Comparison of ENCODE assay signal across 10 cellular contexts in the genomic region with DNA sequence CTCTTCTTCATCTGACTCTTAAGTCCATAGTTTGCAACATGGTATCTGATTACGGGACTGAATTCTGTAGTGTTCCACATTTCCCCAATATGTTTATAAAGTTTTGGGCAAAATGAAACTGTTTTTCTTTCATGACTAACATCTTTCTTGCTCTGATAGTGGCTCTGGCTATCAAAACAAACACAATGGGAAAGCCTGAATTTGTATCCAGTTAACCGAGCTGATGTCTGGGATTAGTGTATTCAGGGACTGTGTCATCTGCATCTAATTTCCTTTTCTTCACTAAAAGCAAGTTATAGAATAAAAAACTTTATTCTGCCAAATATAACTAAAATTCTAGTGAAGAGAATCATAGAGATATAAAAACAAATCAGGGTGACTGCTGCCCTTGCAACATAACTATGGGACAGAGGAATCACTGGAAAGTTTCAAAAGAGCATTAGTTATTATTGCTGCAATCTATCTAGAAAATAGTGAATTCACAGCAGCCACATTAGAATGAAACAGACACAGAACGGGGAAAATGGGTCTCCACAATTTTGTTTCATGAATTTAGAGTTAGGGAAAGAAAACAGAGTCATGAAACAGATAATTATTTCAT.
A peak's percentile ranks its signal among the peaks of the same experiment; 100 is the strongest.
DNase-seq lines count a peak whose midpoint lies in the region; ATAC-seq lines count a peak whose summit lies in the region.
"Had no signal": no experiment of that assay in that cellular context is flagged by ENCODE, and none has a peak within 500 bp of the region (broad histone marks: within the 10 kb centered on the region; RNA-seq: fewer than 3 reads in every experiment).

No MANE protein-coding gene starts in this region.

- no peak overlapping the region for H3K4me3 Mint-ChIP-seq in activated T-helper 1 cell treated with anti-CD3 and anti-CD28 coated beads, Interleukin-12 subunit alpha, Interleukin-12 subunit beta, Interleukin-2, Interleukin-4 antibody, amounts not matched to agents 30 ng/mL and 10 ng/mL and 1 ng/mL, durations not matched to agents 14 hours and 24 hours and 36 hours
- peak overlapping the region; percentile 13 for H3K4me3 Mint-ChIP-seq in stimulated activated effector memory CD8-positive, alpha-beta T cell treated with anti-CD3 and anti-CD28 coated beads, Interleukin-12 subunit alpha, Interleukin-12 subunit beta, amount 100 ng/mL, for 72 hours
- H3K4me3 Mint-ChIP-seq: nephron progenitor cell had no signal

- H3K27ac ChIP-seq in SJCRH30: no peak overlapping the region

- peaks cover 58% of the 10 kb centered on the region for H3K4me1 Mint-ChIP-seq in activated T-helper 1 cell treated with anti-CD3 and anti-CD28 coated beads, Interleukin-12 subunit alpha, Interleukin-12 subunit beta, Interleukin-2, Interleukin-4 antibody, amounts not matched to agents 30 ng/mL and 10 ng/mL and 1 ng/mL, durations not matched to agents 14 hours and 24 hours and 36 hours (ENCODE audit: low read depth)
- H3K4me1 Mint-ChIP-seq in stimulated activated effector memory CD8-positive, alpha-beta T cell treated with anti-CD3 and anti-CD28 coated beads, Interleukin-12 subunit alpha, Interleukin-12 subunit beta, amount 100 ng/mL, for 72 hours: peaks cover 50% of the 10 kb centered on the region
- H3K4me1 Mint-ChIP-seq: nephron progenitor cell had no signal

- no peak for ATAC-seq in stimulated activated effector memory CD8-positive, alpha-beta T cell treated with anti-CD3 and anti-CD28 coated beads, Interleukin-12 subunit alpha, Interleukin-12 subunit beta, amount 100 ng/mL, for 72 hours
- no peak for ATAC-seq in HG03378 (IDR thresholded peaks at IDR 0.05; ENCODE audit: unreplicated experiment)

- H3K4me1 ChIP-seq in SJCRH30: peaks cover 8% of the 10 kb centered on the region

- H3K27me3 Mint-ChIP-seq in activated T-helper 1 cell treated with anti-CD3 and anti-CD28 coated beads, Interleukin-12 subunit alpha, Interleukin-12 subunit beta, Interleukin-2, Interleukin-4 antibody, amounts not matched to agents 30 ng/mL and 10 ng/mL and 1 ng/mL, durations not matched to agents 14 hours and 24 hours and 36 hours (ENCODE audit: insufficient read depth): no peaks in the 10 kb centered on the region

- no peaks in the 10 kb centered on the region for H3K9me3 ChIP-seq in SJCRH30 (replicated peaks)

- peaks cover 43% of the 10 kb centered on the region for H3K36me3 Mint-ChIP-seq in activated T-helper 1 cell treated with anti-CD3 and anti-CD28 coated beads, Interleukin-12 subunit alpha, Interleukin-12 subunit beta, Interleukin-2, Interleukin-4 antibody, amounts not matched to agents 30 ng/mL and 10 ng/mL and 1 ng/mL, durations not matched to agents 14 hours and 24 hours and 36 hours (ENCODE audit: low read depth)
- peaks cover 22% of the 10 kb centered on the region for H3K36me3 Mint-ChIP-seq in stimulated activated effector memory CD8-positive, alpha-beta T cell treated with anti-CD3 and anti-CD28 coated beads, Interleukin-12 subunit alpha, Interleukin-12 subunit beta, amount 100 ng/mL, for 72 hours

- H3K9me3 Mint-ChIP-seq in activated T-helper 1 cell treated with anti-CD3 and anti-CD28 coated beads, Interleukin-12 subunit alpha, Interleukin-12 subunit beta, Interleukin-2, Interleukin-4 antibody, amounts not matched to agents 30 ng/mL and 10 ng/mL and 1 ng/mL, durations not matched to agents 14 hours and 24 hours and 36 hours: peaks cover 5% of the 10 kb centered on the region
- H3K9me3 Mint-ChIP-seq in stimulated activated effector memory CD8-positive, alpha-beta T cell treated with anti-CD3 and anti-CD28 coated beads, Interleukin-12 subunit alpha, Interleukin-12 subunit beta, amount 100 ng/mL, for 72 hours: peaks cover 4% of the 10 kb centered on the region
- H3K9me3 Mint-ChIP-seq: nephron progenitor cell had no signal

- H3K27me3 ChIP-seq in SJCRH30: no peaks in the 10 kb centered on the region

- peaks cover 30% of the 10 kb centered on the region for H3K36me3 ChIP-seq in SJCRH30

- H3K4me3 ChIP-seq in SJCRH30: no peak overlapping the region

- intact Hi-C loops in activated T-helper 1 cell treated with anti-CD3 and anti-CD28 coated beads, Interleukin-12 subunit alpha, Interleukin-12 subunit beta, Interleukin-2, Interleukin-4 antibody, amounts not matched to agents 30 ng/mL and 10 ng/mL and 1 ng/mL, durations not matched to agents 14 hours and 24 hours and 36 hours (cut with micrococcal nuclease): no loop called here

- H3K27ac Mint-ChIP-seq in activated T-helper 1 cell treated with anti-CD3 and anti-CD28 coated beads, Interleukin-12 subunit alpha, Interleukin-12 subunit beta, Interleukin-2, Interleukin-4 antibody, amounts not matched to agents 30 ng/mL and 10 ng/mL and 1 ng/mL, durations not matched to agents 14 hours and 24 hours and 36 hours: peak overlapping the region; percentile 5
- H3K27ac Mint-ChIP-seq in stimulated activated effector memory CD8-positive, alpha-beta T cell treated with anti-CD3 and anti-CD28 coated beads, Interleukin-12 subunit alpha, Interleukin-12 subunit beta, amount 100 ng/mL, for 72 hours: peak overlapping the region; percentile 58
- H3K27ac Mint-ChIP-seq: nephron progenitor cell had no signal

- DNase-seq in EL: peak; percentile 65
- no peak for DNase-seq in activated T-helper 1 cell treated with anti-CD3 and anti-CD28 coated beads, Interleukin-12 subunit alpha, Interleukin-12 subunit beta, Interleukin-2, Interleukin-4 antibody, amounts not matched to agents 30 ng/mL and 10 ng/mL and 1 ng/mL, durations not matched to agents 14 hours and 24 hours and 36 hours (ENCODE audit: low spot score)
- peak; percentile 96 for DNase-seq in fibroblast of peridontal ligament (ENCODE audit: extremely low read depth)
- DNase-seq in stimulated activated effector memory CD8-positive, alpha-beta T cell treated with anti-CD3 and anti-CD28 coated beads, Interleukin-12 subunit alpha, Interleukin-12 subunit beta, amount 100 ng/mL, for 72 hours (ENCODE audit: low spot score in 2 of 2): no peak
- DNase-seq in SJCRH30: no peak
- DNase-seq in A172 (ENCODE audit: low spot score): no peak
- DNase-seq: islet precursor cell, NCI-H2107, nephron progenitor cell had no signal

Comparison
In these comparisons a context has a peak if more than half of its experiments do, and no peak if none do; other contexts are left out.
1. DNase-seq: peak in EL (single experiment) and fibroblast of peridontal ligament (single experiment); none in activated T-helper 1 cell treated with anti-CD3 and anti-CD28 coated beads, Interleukin-12 subunit alpha, Interleukin-12 subunit beta, Interleukin-2, Interleukin-4 antibody, amounts not matched to agents 30 ng/mL and 10 ng/mL and 1 ng/mL, durations not matched to agents 14 hours and 24 hours and 36 hours (single experiment), stimulated activated effector memory CD8-positive, alpha-beta T cell treated with anti-CD3 and anti-CD28 coated beads, Interleukin-12 subunit alpha, Interleukin-12 subunit beta, amount 100 ng/mL, for 72 hours (0 of 2), SJCRH30 (0 of 2) and A172 (single experiment).